Comparison of ENCODE assay signal across 17 cellular contexts in the genomic region with DNA sequence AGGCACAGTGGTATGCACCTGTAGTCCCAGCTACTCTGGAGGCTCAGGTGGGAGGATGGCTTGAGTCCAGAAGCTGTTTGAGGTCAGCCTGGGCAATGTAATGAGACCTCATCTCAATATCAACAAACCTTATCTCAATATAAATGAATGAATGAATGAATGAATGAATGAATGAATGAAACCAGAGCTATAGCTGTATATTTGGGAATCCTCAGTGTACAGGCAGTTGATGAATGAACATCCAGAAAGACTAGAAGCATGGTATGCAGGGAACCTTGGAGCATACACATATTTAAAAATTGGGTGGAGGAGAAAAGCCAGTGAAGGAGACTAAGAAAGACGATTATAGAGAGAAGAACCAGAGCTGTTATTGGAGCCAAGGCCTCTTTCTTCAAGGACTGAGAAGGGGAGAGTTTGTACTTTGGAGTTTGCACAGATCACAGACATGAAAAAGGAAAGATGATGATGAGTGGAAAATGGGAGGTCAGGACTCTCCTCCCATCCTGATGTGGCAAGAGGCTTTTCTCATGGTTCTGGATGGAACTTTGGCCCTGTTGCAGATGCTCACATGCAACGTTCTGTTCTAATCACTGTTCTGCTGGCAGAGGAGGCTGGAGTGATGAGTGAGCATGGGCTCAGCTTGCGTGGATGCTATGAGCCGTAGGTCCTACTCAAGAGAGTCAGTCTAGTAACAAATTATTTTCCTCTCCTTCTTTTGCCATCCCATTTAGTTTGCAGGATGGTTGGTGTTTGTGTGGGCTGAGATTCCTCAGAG.
A peak's percentile ranks its signal among the peaks of the same experiment; 100 is the strongest.
DNase-seq lines count a peak whose midpoint lies in the region; ATAC-seq, FAIRE-seq and TF ChIP-seq lines count a peak whose summit lies in the region.
"Had no signal": no experiment of that assay in that cellular context is flagged by ENCODE, and none has a peak within 500 bp of the region (broad histone marks: within the 10 kb centered on the region; RNA-seq: fewer than 3 reads in every experiment).

No MANE protein-coding gene starts in this region.

- H2BK12ac ChIP-seq in H1 (ENCODE audit: low read depth, low read length): peak overlapping the region; percentile 3; the same call in 1 of the 2 replicates

- H3K9ac ChIP-seq in H1 (replicated peaks in 1 of 4; ENCODE audit: extremely low read depth in 1 of 4, low read depth in 3 of 4, low read length in 3 of 4) (no peak overlapping the region), SK-N-SH (no peak overlapping the region)
- H3K9ac ChIP-seq: BLaER1 treated with 17β-estradiol and CSF1 and Interleukin-3, amounts not matched to agents 10 nM and 100 nM; parathyroid adenoma had no signal

- H3K23me2 ChIP-seq in H1 (ENCODE audit: low read depth, low read length): no peaks in the 10 kb centered on the region

- no peak overlapping the region for H2BK120ac ChIP-seq in H1 (replicated peaks; ENCODE audit: low read depth, low read length)

- no peaks in the 10 kb centered on the region for H3F3A ChIP-seq in SK-N-SH (replicated peaks; ENCODE audit: insufficient read depth)

- H2BK20ac ChIP-seq in H1 (ENCODE audit: low read length): no peak overlapping the region

- TF ChIP-seq RAD21 in H1 (IDR thresholded peaks at IDR 0.05 in 1 of 2, conservative IDR thresholded peaks at IDR 0.05 in 1 of 2; ENCODE audit: low read depth in 2 of 2, low read length in 2 of 2) (no peak), SK-N-SH (IDR thresholded peaks at IDR 0.05; ENCODE audit: low read length) (no peak)

- H2BK5ac ChIP-seq in H1 (ENCODE audit: low read depth, low read length): no peak overlapping the region

- FAIRE-seq in HTR-8/SVneo (lab: Jason Lieb, UNC) (peak; percentile 96), H1 (lab: Jason Lieb, UNC) (no peak)
- FAIRE-seq: GM12891 had no signal

- peaks cover 5 to 10% (median 6%) of the 10 kb centered on the region in 4 experiments for H3K4me1 ChIP-seq in H1 (replicated peaks in 1 of 4; ENCODE audit: control insufficient read depth in 3 of 4, insufficient read depth in 4 of 4, low read length in 3 of 4)
- H3K4me1 ChIP-seq in SK-N-SH (ENCODE audit: control insufficient read depth in 1 of 2, insufficient read depth in 2 of 2, low read depth in 1 of 2, low read length in 1 of 2): peaks cover 0 to 24% of the 10 kb centered on the region in 2 experiments; a peak in 1 of 4 replicates

- H2AK5ac ChIP-seq in H1 (ENCODE audit: low read depth, low read length): no peak overlapping the region

- TF ChIP-seq CTCF in CD4-positive, alpha-beta T cell (IDR thresholded peaks at IDR 0.05): no peak
- no peak for TF ChIP-seq CTCF in H1 (IDR thresholded peaks at IDR 0.05; ENCODE audit: control extremely low read depth in 1 of 3, insufficient read depth in 1 of 3, low read depth in 1 of 3, low read length in 3 of 3)
- no peak for TF ChIP-seq CTCF in SK-N-SH (IDR thresholded peaks at IDR 0.05)
- TF ChIP-seq CTCF in type B pancreatic cell (conservative IDR thresholded peaks at IDR 0.05): no peak
- TF ChIP-seq CTCF in WERI-Rb-1 (IDR thresholded peaks at IDR 0.05; ENCODE audit: low read depth, low read length): no peak

- H4K20me1 ChIP-seq in H1 (replicated peaks in 1 of 2; ENCODE audit: control insufficient read depth in 1 of 2, insufficient read depth in 2 of 2, low read length in 2 of 2): no peaks in the 10 kb centered on the region
- H4K20me1 ChIP-seq in SK-N-SH (ENCODE audit: insufficient read depth): no peaks in the 10 kb centered on the region
- H4K20me1 ChIP-seq: BLaER1 treated with 17β-estradiol and CSF1 and Interleukin-3, amounts not matched to agents 10 nM and 100 nM had no signal

- H3K9me3 Mint-ChIP-seq in CD4-positive, alpha-beta T cell: peaks cover 2% of the 10 kb centered on the region
- H3K9me3 Mint-ChIP-seq in natural killer cell treated with Interleukin-12 subunit alpha and Interleukin-12 subunit beta and Interleukin-15 and Interleukin-18, amount 100 ng/mL, for 72 hours: no peaks in the 10 kb centered on the region
- peaks cover 15% of the 10 kb centered on the region for H3K9me3 Mint-ChIP-seq in type B pancreatic cell

- no peak for DNase-seq in CD4-positive, alpha-beta T cell
- no peak for DNase-seq in HTR-8/SVneo (ENCODE audit: insufficient read length, low spot score)
- DNase-seq in H1 (ENCODE audit: low read depth in 1 of 2, low spot score in 2 of 2): no peak
- no peak for DNase-seq in natural killer cell treated with Interleukin-12 subunit alpha and Interleukin-12 subunit beta and Interleukin-15 and Interleukin-18, amount 100 ng/mL, for 72 hours (ENCODE audit: low spot score)
- no peak for DNase-seq in SK-N-SH
- no peak for DNase-seq in type B pancreatic cell (ENCODE audit: extremely low spot score, unreplicated experiment)
- DNase-seq in WERI-Rb-1: no peak
- DNase-seq: effector CD4-positive, alpha-beta T cell; EL; gastrocnemius medialis; IMR-90; NCI-H1105; NCI-H345 had no signal

- no peaks in the 10 kb centered on the region for H3K79me1 ChIP-seq in H1 (ENCODE audit: low read depth, low read length)

- H3K4me3 Mint-ChIP-seq in CD4-positive, alpha-beta T cell: peak overlapping the region; percentile 23
- H3K4me3 Mint-ChIP-seq in natural killer cell treated with Interleukin-12 subunit alpha and Interleukin-12 subunit beta and Interleukin-15 and Interleukin-18, amount 100 ng/mL, for 72 hours: no peak overlapping the region
- H3K4me3 Mint-ChIP-seq in type B pancreatic cell: no peak overlapping the region

- no peak overlapping the region for H3K56ac ChIP-seq in H1 (replicated peaks; ENCODE audit: insufficient read length, low read depth, low read length)

- H4K5ac ChIP-seq in H1 (ENCODE audit: insufficient read length, low read depth, low read length): no peak overlapping the region

- 93% methylated on average over 4 of the region's 4 CpGs; no CpG with 5 or more reads in 1 of the 2 experiments for WGBS in H1 (ENCODE audit: extremely low coverage in 1 of 2, insufficient coverage in 1 of 2, insufficient read length in 1 of 2, insufficient replicate concordance in 2 of 2, low coverage in 1 of 2, low lambda C conversion rate in 2 of 2, missing lambda C conversion rate in 1 of 2), 2 experiments
- 64% methylated on average over 4 of the region's 4 CpGs for WGBS in SK-N-SH (ENCODE audit: low lambda C conversion rate)

- no peaks in the 10 kb centered on the region for H3K9me3 ChIP-seq in CD4-positive, alpha-beta T cell (ENCODE audit: control insufficient read depth, low read length)
- H3K9me3 ChIP-seq in H1 (ENCODE audit: insufficient read depth in 2 of 2, low read depth in 1 of 2, low read length in 1 of 2): peaks cover 0 to 6% of the 10 kb centered on the region in 2 experiments; a peak in 1 of 4 replicates
- H3K9me3 ChIP-seq in SK-N-SH: no peaks in the 10 kb centered on the region
- H3K9me3 ChIP-seq in WERI-Rb-1 (ENCODE audit: severe bottlenecking): no peaks in the 10 kb centered on the region
- H3K9me3 ChIP-seq: gastrocnemius medialis, SJSA1 had no signal

- H4K8ac ChIP-seq in H1 (ENCODE audit: extremely low read depth, insufficient read depth, low read length): no peak overlapping the region

- no peak overlapping the region for H4K91ac ChIP-seq in H1 (replicated peaks; ENCODE audit: insufficient read length, low read length)

- no peak overlapping the region for H3K18ac ChIP-seq in H1 (ENCODE audit: extremely low read depth, low read length)

- peak overlapping the region; percentile 73 for H3K27ac Mint-ChIP-seq in CD4-positive, alpha-beta T cell
- H3K27ac Mint-ChIP-seq in natural killer cell treated with Interleukin-12 subunit alpha and Interleukin-12 subunit beta and Interleukin-15 and Interleukin-18, amount 100 ng/mL, for 72 hours: peak overlapping the region; percentile 79 to 92
- H3K27ac Mint-ChIP-seq in type B pancreatic cell: no peak overlapping the region

- H3K36me3 ChIP-seq in H1 (ENCODE audit: control insufficient read depth in 2 of 4, insufficient read depth in 4 of 4, low read length in 3 of 4) (no peaks in the 10 kb centered on the region), SK-N-SH (replicated peaks in 1 of 2; ENCODE audit: control insufficient read depth in 1 of 2, insufficient read depth in 2 of 2, low read length in 1 of 2) (no peaks in the 10 kb centered on the region), WERI-Rb-1 (no peaks in the 10 kb centered on the region)
- H3K36me3 ChIP-seq: gastrocnemius medialis, SJSA1 had no signal

- intact Hi-C loops in CD4-positive, alpha-beta T cell (cut with DNase I, micrococcal nuclease): loop anchor here in 1 of 2 experiments (5.0 to 10.0 kb wide), 2 partner anchors 33 to 51 kb away; no protein-coding TSS in a partner anchor

- H3K14ac ChIP-seq in H1 (ENCODE audit: insufficient read length): no peak overlapping the region

- TF ChIP-seq POLR2A in H1 (IDR thresholded peaks at IDR 0.05; ENCODE audit: control extremely low read depth in 1 of 2, low read depth in 2 of 2, low read length in 2 of 2): no peak

- H3K27ac ChIP-seq in CD4-positive, alpha-beta T cell (ENCODE audit: low read depth, low read length): no peak overlapping the region
- H3K27ac ChIP-seq in H1 (ENCODE audit: low read depth, low read length): no peak overlapping the region
- no peak overlapping the region for H3K27ac ChIP-seq in SK-N-SH (ENCODE audit: low read depth in 2 of 2, low read length in 1 of 2)
- no peak overlapping the region for H3K27ac ChIP-seq in WERI-Rb-1
- H3K27ac ChIP-seq: BLaER1 treated with 17β-estradiol and CSF1 and Interleukin-3, amounts not matched to agents 10 nM and 100 nM; gastrocnemius medialis; parathyroid adenoma; SJSA1 had no signal

- H3K27me3 Mint-ChIP-seq in CD4-positive, alpha-beta T cell: no peaks in the 10 kb centered on the region
- no peaks in the 10 kb centered on the region for H3K27me3 Mint-ChIP-seq in natural killer cell treated with Interleukin-12 subunit alpha and Interleukin-12 subunit beta and Interleukin-15 and Interleukin-18, amount 100 ng/mL, for 72 hours
- peaks cover 3% of the 10 kb centered on the region for H3K27me3 Mint-ChIP-seq in type B pancreatic cell

- no peak for ATAC-seq in CD4-positive, alpha-beta T cell (ENCODE audit: poor library complexity)
- no peak for ATAC-seq in natural killer cell treated with Interleukin-12 subunit alpha and Interleukin-12 subunit beta and Interleukin-15 and Interleukin-18, amount 100 ng/mL, for 72 hours

- peaks cover 93% of the 10 kb centered on the region for H3K4me1 Mint-ChIP-seq in CD4-positive, alpha-beta T cell (ENCODE audit: low read depth)
- H3K4me1 Mint-ChIP-seq in natural killer cell treated with Interleukin-12 subunit alpha and Interleukin-12 subunit beta and Interleukin-15 and Interleukin-18, amount 100 ng/mL, for 72 hours (ENCODE audit: low read depth in 2 of 2): peaks cover 73 to 87% of the 10 kb centered on the region in 2 donors
- H3K4me1 Mint-ChIP-seq in type B pancreatic cell (ENCODE audit: unreplicated experiment): peaks cover 40% of the 10 kb centered on the region

- no peak overlapping the region for H2BK15ac ChIP-seq in H1 (ENCODE audit: low read length)

- H3K36me3 Mint-ChIP-seq in CD4-positive, alpha-beta T cell (ENCODE audit: low read depth): peaks cover 55% of the 10 kb centered on the region
- peaks cover 14% of the 10 kb centered on the region for H3K36me3 Mint-ChIP-seq in natural killer cell treated with Interleukin-12 subunit alpha and Interleukin-12 subunit beta and Interleukin-15 and Interleukin-18, amount 100 ng/mL, for 72 hours
- H3K36me3 Mint-ChIP-seq in type B pancreatic cell: peaks cover 4% of the 10 kb centered on the region

- no peak for TF ChIP-seq EP300 in H1 (IDR thresholded peaks at IDR 0.05; ENCODE audit: borderline replicate concordance in 1 of 2, low read depth in 2 of 2, low read length in 2 of 2)
- no peak for TF ChIP-seq EP300 in SK-N-SH (IDR thresholded peaks at IDR 0.05; ENCODE audit: borderline replicate concordance in 1 of 2, low read depth in 1 of 2, low read length in 1 of 2)

- H3K23ac ChIP-seq in H1 (ENCODE audit: insufficient read length): no peak overlapping the region

- no peak overlapping the region for H2AFZ ChIP-seq in H1 (ENCODE audit: low read length)
- no peak overlapping the region for H2AFZ ChIP-seq in SK-N-SH (ENCODE audit: low read depth)
- H2AFZ ChIP-seq: parathyroid adenoma had no signal

- CTCF ChIA-PET in CD4-positive, alpha-beta T cell (lab: Charles Lee): interaction anchor here (1.2 kb wide), 1 partner anchor 17 kb away, joined by 3 read pairs; no protein-coding TSS in a partner anchor
- CTCF ChIA-PET in H1 (lab: Charles Lee; ENCODE audit: partially characterized antibody): interaction anchor here (1.1 to 1.7 kb wide), 5 partner anchors 20 to 425 kb away, joined by 3 to 4 read pairs (median 3); no protein-coding TSS in a partner anchor
- CTCF ChIA-PET in SK-N-SH (lab: Yijun Ruan, JAX): interaction anchor here (0.6 to 1.0 kb wide), 2 partner anchors 10 to 561 kb away, joined by 3 read pairs; no protein-coding TSS in a partner anchor

- H3K27me3 ChIP-seq in CD4-positive, alpha-beta T cell (ENCODE audit: control insufficient read depth, insufficient read depth, low read length): no peaks in the 10 kb centered on the region
- H3K27me3 ChIP-seq in H1 (replicated peaks in 1 of 4; ENCODE audit: control insufficient read depth in 3 of 4, extremely low read depth in 1 of 4, insufficient read depth in 3 of 4, low read length in 3 of 4) (no peaks in the 10 kb centered on the region), SK-N-SH (ENCODE audit: insufficient read depth) (no peaks in the 10 kb centered on the region), WERI-Rb-1 (ENCODE audit: insufficient read depth, low read depth, severe bottlenecking) (no peaks in the 10 kb centered on the region)
- H3K27me3 ChIP-seq: BLaER1 treated with 17β-estradiol and CSF1 and Interleukin-3, amounts not matched to agents 10 nM and 100 nM; gastrocnemius medialis had no signal

- POLR2A ChIA-PET in CD4-positive, alpha-beta T cell (lab: Charles Lee): interaction anchor here (0.8 to 1.3 kb wide), 4 partner anchors 15 to 137 kb away, joined by 3 to 5 read pairs (median 4); no protein-coding TSS in a partner anchor
- POLR2A ChIA-PET in H1 (lab: Charles Lee; ENCODE audit: partially characterized antibody): no interaction called here
- POLR2A ChIA-PET in SK-N-SH (lab: Yijun Ruan, JAX): no interaction called here

- H3K4me2 ChIP-seq in H1 (ENCODE audit: insufficient read depth in 1 of 2, low read depth in 2 of 2, low read length in 2 of 2) (no peak overlapping the region), SK-N-SH (no peak overlapping the region)
- H3K4me2 ChIP-seq: BLaER1 treated with 17β-estradiol and CSF1 and Interleukin-3, amounts not matched to agents 10 nM and 100 nM had no signal

- no peak overlapping the region for H3K4me3 ChIP-seq in H1 (ENCODE audit: extremely low read depth in 1 of 4, insufficient read depth in 2 of 4, low read depth in 3 of 4, low read length in 4 of 4)
- H3K4me3 ChIP-seq in SK-N-SH (ENCODE audit: low read depth in 2 of 2, low read length in 1 of 2): no peak overlapping the region
- H3K4me3 ChIP-seq in WERI-Rb-1 (ENCODE audit: low read depth, low read length): no peak overlapping the region
- H3K4me3 ChIP-seq: BLaER1 treated with 17β-estradiol and CSF1 and Interleukin-3, amounts not matched to agents 10 nM and 100 nM; gastrocnemius medialis; SJSA1 had no signal

- H3K9me2 ChIP-seq in SK-N-SH: no peaks in the 10 kb centered on the region

- H3K4ac ChIP-seq in H1 (replicated peaks; ENCODE audit: insufficient read length, low read depth, low read length): no peak overlapping the region

- H3K79me2 ChIP-seq in H1 (ENCODE audit: control insufficient read depth in 1 of 2, insufficient read depth in 2 of 2, low read length in 2 of 2) (no peaks in the 10 kb centered on the region), SK-N-SH (ENCODE audit: insufficient read depth) (no peaks in the 10 kb centered on the region)
- H3K79me2 ChIP-seq: parathyroid adenoma had no signal
